In the genomic region with DNA sequence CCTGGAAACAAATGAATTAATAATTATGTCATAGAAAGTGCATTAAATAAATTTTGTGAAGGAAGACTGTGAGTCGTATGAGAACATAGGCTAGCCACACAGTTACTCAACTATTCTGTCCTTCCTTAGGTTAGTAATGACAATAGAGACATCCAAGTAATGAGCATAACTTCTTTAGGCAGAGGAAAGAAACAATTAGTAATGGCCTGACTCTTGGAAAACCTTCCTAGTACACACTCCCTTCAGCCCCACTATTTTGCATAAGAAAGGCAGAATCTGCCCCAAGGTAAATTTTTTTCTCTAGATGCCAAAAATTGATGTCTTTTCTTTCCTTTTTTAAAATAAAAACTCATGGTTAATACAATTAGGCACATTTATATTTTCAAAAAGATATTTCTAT, we compare ENCODE assay signal across 37 cellular contexts.
"Had no signal": no experiment of that assay in that cellular context is flagged by ENCODE, and none has a peak within 500 bp of the region (broad histone marks: within the 10 kb centered on the region; RNA-seq: fewer than 3 reads in every experiment).

No MANE protein-coding gene starts in this region.

- H2AFZ ChIP-seq: PC-9 had no signal

- H3K4me2 ChIP-seq: PC-9 had no signal

- H3K4me3 ChIP-seq: ascending aorta, body of pancreas, breast epithelium, MG63, PC-9 had no signal

- H3K36me3 Mint-ChIP-seq: activated CD8-positive, alpha-beta memory T cell treated with anti-CD3 and anti-CD28 coated beads, Interleukin-2, amount 10 ng/mL, durations not matched to agents 7 days and 5 days; activated naive CD8-positive, alpha-beta T cell treated with anti-CD3 and anti-CD28 coated beads, Interleukin-2, amount 10 ng/mL, durations not matched to agents 7 days and 5 days had no signal

- DNase-seq: activated CD4-positive, alpha-beta memory T cell treated with anti-CD3 and anti-CD28 coated beads, Interleukin-2, amount 10 ng/mL, durations not matched to agents 7 days and 5 days; activated CD4-positive, alpha-beta T cell treated with anti-CD3 and anti-CD28 coated beads for 1 hour; activated CD4-positive, alpha-beta T cell treated with anti-CD3 and anti-CD28 coated beads for 48 hours; activated CD4-positive, CD25-positive, alpha-beta regulatory T cell; activated CD8-positive, alpha-beta memory T cell treated with anti-CD3 and anti-CD28 coated beads for 24 hours; activated CD8-positive, alpha-beta memory T cell treated with anti-CD3 and anti-CD28 coated beads, Interleukin-2, amount 10 ng/mL, durations not matched to agents 7 days and 5 days; activated CD8-positive, alpha-beta memory T cell treated with anti-CD3 and anti-CD28 coated beads, Interleukin-2, amount 50 U/mL, for 48 hours; activated effector memory CD4-positive, alpha-beta T cell treated with anti-CD3 and anti-CD28 coated beads, Interleukin-2, amount 50 U/mL, for 16 hours; activated naive CD4-positive, alpha-beta T cell; activated naive CD4-positive, alpha-beta T cell treated with anti-CD3 and anti-CD28 coated beads, Interleukin-2, amount 50 U/mL, for 16 hours; activated naive CD8-positive, alpha-beta T cell treated with anti-CD3 and anti-CD28 coated beads, Interleukin-2, amount 10 ng/mL, durations not matched to agents 7 days and 5 days; activated T-cell treated with anti-CD3 and anti-CD28 coated beads, Interleukin-2, amount 50 U/mL, for 72 hours; amygdala; body of pancreas; Kasumi-1; MG63; NCI-H1048; NCI-H1105 treated with DMSO at 0.1 percent for 48 hours; NCI-H1436; NCI-H1694; NCI-H1930; NCI-H2081 treated with DMSO at 0.1 percent for 48 hours; NCI-H345; NCI-H510A; NCI-H526; NCI-H748 treated with DMSO at 0.1 percent for 48 hours; NK-92 treated with Interleukin-12 subunit alpha and Interleukin-12 subunit beta, amount 100 ng/mL, for 24 hours; PC-9; Right ventricle myocardium superior; SW 1271; T-helper 1 cell; T-helper 2 cell; T-helper 9 cell had no signal

- H3K4me1 ChIP-seq: ascending aorta, body of pancreas, breast epithelium had no signal

- H3K27ac Mint-ChIP-seq: activated CD4-positive, alpha-beta memory T cell treated with anti-CD3 and anti-CD28 coated beads, Interleukin-2, amount 10 ng/mL, durations not matched to agents 7 days and 5 days; activated CD8-positive, alpha-beta memory T cell treated with anti-CD3 and anti-CD28 coated beads, Interleukin-2, amount 10 ng/mL, durations not matched to agents 7 days and 5 days; activated naive CD8-positive, alpha-beta T cell treated with anti-CD3 and anti-CD28 coated beads, Interleukin-2, amount 10 ng/mL, durations not matched to agents 7 days and 5 days; activated T-cell treated with anti-CD3 and anti-CD28 coated beads, Interleukin-2, amount 50 U/mL, for 72 hours; activated T-helper 17 cell treated with anti-CD3 and anti-CD28 coated beads, Interleukin-2, amount 50 U/mL, for 72 hours had no signal

- H3K9me3 ChIP-seq: ascending aorta, body of pancreas, breast epithelium, MG63 had no signal

- H3K27me3 ChIP-seq: ascending aorta, body of pancreas, breast epithelium, MG63 had no signal

- ATAC-seq: activated CD8-positive, alpha-beta memory T cell treated with anti-CD3 and anti-CD28 coated beads, Interleukin-2, amount 10 ng/mL, durations not matched to agents 7 days and 5 days; activated T-cell treated with anti-CD3 and anti-CD28 coated beads, Interleukin-2, amount 50 U/mL, for 72 hours; activated T-helper 17 cell treated with anti-CD3 and anti-CD28 coated beads, Interleukin-2, amount 50 U/mL, for 72 hours; body of pancreas had no signal

- H3K36me3 ChIP-seq: ascending aorta, breast epithelium, MG63 had no signal

- H3K27me3 Mint-ChIP-seq: activated CD4-positive, alpha-beta memory T cell treated with anti-CD3 and anti-CD28 coated beads, Interleukin-2, amount 10 ng/mL, durations not matched to agents 7 days and 5 days; activated CD8-positive, alpha-beta memory T cell treated with anti-CD3 and anti-CD28 coated beads, Interleukin-2, amount 10 ng/mL, durations not matched to agents 7 days and 5 days; activated naive CD8-positive, alpha-beta T cell treated with anti-CD3 and anti-CD28 coated beads, Interleukin-2, amount 10 ng/mL, durations not matched to agents 7 days and 5 days; activated T-helper 17 cell treated with anti-CD3 and anti-CD28 coated beads, Interleukin-2, amount 50 U/mL, for 72 hours had no signal

- H3K27ac ChIP-seq: ascending aorta, body of pancreas, breast epithelium, PC-9, VCaP had no signal

- H3K4me3 Mint-ChIP-seq: activated CD4-positive, alpha-beta memory T cell treated with anti-CD3 and anti-CD28 coated beads, Interleukin-2, amount 10 ng/mL, durations not matched to agents 7 days and 5 days; activated CD8-positive, alpha-beta memory T cell treated with anti-CD3 and anti-CD28 coated beads, Interleukin-2, amount 10 ng/mL, durations not matched to agents 7 days and 5 days; activated naive CD8-positive, alpha-beta T cell treated with anti-CD3 and anti-CD28 coated beads, Interleukin-2, amount 10 ng/mL, durations not matched to agents 7 days and 5 days; activated T-cell treated with anti-CD3 and anti-CD28 coated beads, Interleukin-2, amount 50 U/mL, for 72 hours; activated T-helper 17 cell treated with anti-CD3 and anti-CD28 coated beads, Interleukin-2, amount 50 U/mL, for 72 hours had no signal

- H3K4me1 Mint-ChIP-seq: activated CD4-positive, alpha-beta memory T cell treated with anti-CD3 and anti-CD28 coated beads, Interleukin-2, amount 10 ng/mL, durations not matched to agents 7 days and 5 days; activated CD8-positive, alpha-beta memory T cell treated with anti-CD3 and anti-CD28 coated beads, Interleukin-2, amount 10 ng/mL, durations not matched to agents 7 days and 5 days; activated naive CD8-positive, alpha-beta T cell treated with anti-CD3 and anti-CD28 coated beads, Interleukin-2, amount 10 ng/mL, durations not matched to agents 7 days and 5 days; activated T-helper 17 cell treated with anti-CD3 and anti-CD28 coated beads, Interleukin-2, amount 50 U/mL, for 72 hours had no signal
